ENCODE assay signal across 13 cellular contexts in genomic region chrX:43974076-43974475, GRCh38. TPM values are rescaled to one million over a fixed set of nuclear protein-coding genes. Genes with fewer than 3 reads are reported as not detected.
DNase-seq lines count a peak whose midpoint lies in the region; ATAC-seq and TF ChIP-seq lines count a peak whose summit lies in the region.
"Had no signal": no experiment of that assay in that cellular context is flagged by ENCODE, and none has a peak within 500 bp of the region (broad histone marks: within the 10 kb centered on the region; RNA-seq: fewer than 3 reads in every experiment).

No MANE protein-coding gene starts in this region.

- no peaks in the 10 kb centered on the region for H3K27me3 ChIP-seq in layer of hippocampus (ENCODE audit: control insufficient read depth, insufficient read depth, low read length)
- H3K27me3 ChIP-seq: tibial artery had no signal

- intact Hi-C loops in left ventricle myocardium superior (cut with micrococcal nuclease), result no loop called here

- no peak for TF ChIP-seq CTCF in type B pancreatic cell (conservative IDR thresholded peaks at IDR 0.05)

- peaks cover 58% of the 10 kb centered on the region for H3K27me3 Mint-ChIP-seq in activated T-cell treated with anti-CD3 and anti-CD28 coated beads, Interleukin-2, amount 50 U/mL, for 72 hours (ENCODE audit: low read depth)
- H3K27me3 Mint-ChIP-seq in type B pancreatic cell, result peaks cover 36% of the 10 kb centered on the region

- no peaks in the 10 kb centered on the region for H3K36me3 Mint-ChIP-seq in activated T-cell treated with anti-CD3 and anti-CD28 coated beads, Interleukin-2, amount 50 U/mL, for 72 hours (ENCODE audit: insufficient read depth in 2 of 2)
- H3K36me3 Mint-ChIP-seq in type B pancreatic cell, result no peaks in the 10 kb centered on the region

- peak overlapping the region; percentile 74 to 82 for H3K4me3 Mint-ChIP-seq in activated T-cell treated with anti-CD3 and anti-CD28 coated beads, Interleukin-2, amount 50 U/mL, for 72 hours
- H3K4me3 Mint-ChIP-seq in type B pancreatic cell, result peak overlapping the region; percentile 85

- peaks cover 0 to 2% of the 10 kb centered on the region in 2 donors for H3K9me3 Mint-ChIP-seq in activated T-cell treated with anti-CD3 and anti-CD28 coated beads, Interleukin-2, amount 50 U/mL, for 72 hours
- peaks cover 3% of the 10 kb centered on the region for H3K9me3 Mint-ChIP-seq in type B pancreatic cell
- H3K9me3 Mint-ChIP-seq: activated B cell treated with CpG ODN at 0.5 μM for 24 hours had no signal

- DNase-seq in activated T-cell treated with anti-CD3 and anti-CD28 coated beads, Interleukin-2, amount 50 U/mL, for 72 hours, result no peak
- no peak for DNase-seq in activated T-cell treated with anti-CD3 and anti-CD28 coated beads, Interleukin-2, amount 50 U/mL, for 1 hour
- DNase-seq in type B pancreatic cell (ENCODE audit: extremely low spot score, unreplicated experiment) (no peak), NCI-H1092 (lab: John Stamatoyannopoulos, UW) (no peak), GDM1 (lab: John Stamatoyannopoulos, UW) (no peak), left ventricle myocardium superior (no peak)
- DNase-seq: activated B cell treated with CpG ODN at 0.5 μM for 24 hours, heart left ventricle, NCI-H1048, spleen, tibial artery had no signal

- H3K27ac Mint-ChIP-seq in activated T-cell treated with anti-CD3 and anti-CD28 coated beads, Interleukin-2, amount 50 U/mL, for 72 hours, result no peak overlapping the region
- H3K27ac Mint-ChIP-seq in type B pancreatic cell, result no peak overlapping the region
- H3K27ac Mint-ChIP-seq: activated B cell treated with CpG ODN at 0.5 μM for 24 hours had no signal

- ATAC-seq in activated T-cell treated with anti-CD3 and anti-CD28 coated beads, Interleukin-2, amount 50 U/mL, for 72 hours (replicated peaks in 1 of 2), result no peak
- ATAC-seq in left ventricle myocardium superior, result no peak

- H3K27ac ChIP-seq in angular gyrus (ENCODE audit: low read depth, low read length) (peak overlapping the region; percentile 89), layer of hippocampus (ENCODE audit: low read depth, low read length) (peak overlapping the region; percentile 74)
- H3K27ac ChIP-seq: heart left ventricle, spleen, tibial artery had no signal

- peaks cover 12% of the 10 kb centered on the region for H3K4me1 Mint-ChIP-seq in activated T-cell treated with anti-CD3 and anti-CD28 coated beads, Interleukin-2, amount 50 U/mL, for 72 hours (ENCODE audit: low read depth)
- peaks cover 7% of the 10 kb centered on the region for H3K4me1 Mint-ChIP-seq in type B pancreatic cell (ENCODE audit: unreplicated experiment)

RNA-seq across cellular contexts. Expression of gene NDP, which starts 0.9 kb away (rescaled TPM):
- not detected for total RNA-seq in activated T-cell treated with anti-CD3 and anti-CD28 coated beads, Interleukin-2, amount 50 U/mL, for 72 hours
- total RNA-seq in type B pancreatic cell (ENCODE audit: low replicate concordance), result 0.21 and 1.1 TPM in 2 replicates
- total RNA-seq in left ventricle myocardium superior, result not detected
- total RNA-seq: activated B cell treated with CpG ODN at 0.5 μM for 24 hours had no signal
